Comparison of ENCODE assay signal across 8 cellular contexts in genomic region chr3:169668081-169668956, GRCh38. TPM values are rescaled to one million over a fixed set of nuclear protein-coding genes. Genes with fewer than 3 reads are reported as not detected.
DNase-seq lines count a peak whose midpoint lies in the region; ATAC-seq and TF ChIP-seq lines count a peak whose summit lies in the region.

No MANE protein-coding gene starts in this region.

- peaks cover 5% of the 10 kb centered on the region for H3K36me3 Mint-ChIP-seq in T-cell

- H3K36me3 ChIP-seq in esophagus squamous epithelium = no peaks in the 10 kb centered on the region
- no peaks in the 10 kb centered on the region for H3K36me3 ChIP-seq in neuron (ENCODE audit: insufficient read depth, low read length)

- POLR2A ChIA-PET in T-cell (lab: Charles Lee) = interaction anchor here (0.6 kb wide), 3 partner anchors 9 to 46 kb away, joined by 3 to 5 read pairs (median 4); no protein-coding TSS in a partner anchor

- H3K4me1 Mint-ChIP-seq in T-cell = peaks cover 25 to 47% (median 36%) of the 10 kb centered on the region in 3 donors

- H3K4me3 ChIP-seq in esophagus squamous epithelium = peak overlapping the region; percentile 39 to 67 (median 58)
- peak overlapping the region; percentile 34 for H3K4me3 ChIP-seq in neuron (ENCODE audit: low read length)

- H3K27ac ChIP-seq in esophagus squamous epithelium = peak overlapping the region; percentile 47 to 74 (median 71)
- H3K27ac ChIP-seq in substantia nigra (ENCODE audit: low read depth, low read length, poor library complexity, severe bottlenecking) = no peak overlapping the region

- H3K27me3 ChIP-seq in esophagus squamous epithelium = peaks cover 0 to 91% (median 5%) of the 10 kb centered on the region in 4 donors
- peaks cover 68% of the 10 kb centered on the region for H3K27me3 ChIP-seq in neuron (ENCODE audit: insufficient read depth, low read length)

- peaks cover 0 to 9% (median 2%) of the 10 kb centered on the region in 3 donors for H3K9me3 Mint-ChIP-seq in T-cell

- TF ChIP-seq CTCF in esophagus squamous epithelium (IDR thresholded peaks at IDR 0.05) = no peak

- H3K27me3 Mint-ChIP-seq in T-cell = peaks cover 68 to 97% of the 10 kb centered on the region in 2 donors

- intact Hi-C loops in esophagus squamous epithelium (cut with DNase I) = no loop called here

- H3K27ac Mint-ChIP-seq in T-cell = peak overlapping the region in 1 of 2 donors; percentile 19

- CTCF ChIA-PET in T-cell (lab: Charles Lee) = interaction anchor here (1.5 to 1.6 kb wide), 2 partner anchors 9 to 519 kb away, joined by 6 to 10 read pairs; no protein-coding TSS in a partner anchor

- TF ChIP-seq POLR2A in esophagus squamous epithelium (IDR thresholded peaks at IDR 0.05) = no peak

- H3K9me3 ChIP-seq in esophagus squamous epithelium (peaks cover 0 to 2% (median 0%) of the 10 kb centered on the region in 3 donors), neuron (ENCODE audit: low read length) (peaks cover 2% of the 10 kb centered on the region)

- H3K4me3 Mint-ChIP-seq in T-cell = peak overlapping the region; percentile 47 to 65 (median 55)

- H2AFZ ChIP-seq in neuron (ENCODE audit: low read depth, low read length) = peak overlapping the region; percentile 82

- 3% methylated on average over 36 to 54 of the region's 58 CpGs for WGBS in esophagus squamous epithelium, 2 donors

- DNase-seq in DMS114 treated with DMSO at 0.1 percent for 48 hours (lab: John Stamatoyannopoulos, UW; ENCODE audit: unreplicated experiment) = peak; percentile 10
- peak in 1 of 34 experiments; percentile 15 for DNase-seq in T-cell
- DNase-seq in esophagus squamous epithelium (lab: John Stamatoyannopoulos, UW) = no peak
- DNase-seq in pons (ENCODE audit: low spot score) = no peak
- no peak for DNase-seq in substantia nigra (lab: John Stamatoyannopoulos, UW)
- no peak for DNase-seq in mesenteric fat pad (ENCODE audit: low spot score)

- ATAC-seq in HG02759 (IDR thresholded peaks at IDR 0.05; ENCODE audit: unreplicated experiment) (peak; percentile 30), T-cell (replicated peaks in 1 of 4) (peak in 3 of 4 experiments; percentile 26 to 48 (median 35))

- H3K4me1 ChIP-seq in esophagus squamous epithelium (peaks cover 12 to 43% (median 16%) of the 10 kb centered on the region in 3 donors), neuron (ENCODE audit: insufficient read depth, low read length) (peaks cover 26% of the 10 kb centered on the region)

RNA-seq across cellular contexts. Expression of gene MECOM, which starts 4.8 kb away (rescaled TPM):
- total RNA-seq in T-cell (under 1 TPM in 4 of 5 donors, not detected in 1; 0.06 to 0.48 (median 0.10) TPM), esophagus squamous epithelium (10 to 100 TPM; 21.0 to 42.0 (median 26.6) TPM), mesenteric fat pad (21.7 TPM)

Comparison
In these comparisons a context has a peak if more than half of its experiments do, and no peak if none do; other contexts are left out.
1. RNA of gene MECOM, which starts 4.8 kb away (total RNA-seq): 21.0 to 42.0 TPM in esophagus squamous epithelium and 21.7 TPM in mesenteric fat pad (single experiment); 0.06 to 0.48 TPM in T-cell; every median in the first group is over 10 times any median in the second.